In the genomic region with DNA sequence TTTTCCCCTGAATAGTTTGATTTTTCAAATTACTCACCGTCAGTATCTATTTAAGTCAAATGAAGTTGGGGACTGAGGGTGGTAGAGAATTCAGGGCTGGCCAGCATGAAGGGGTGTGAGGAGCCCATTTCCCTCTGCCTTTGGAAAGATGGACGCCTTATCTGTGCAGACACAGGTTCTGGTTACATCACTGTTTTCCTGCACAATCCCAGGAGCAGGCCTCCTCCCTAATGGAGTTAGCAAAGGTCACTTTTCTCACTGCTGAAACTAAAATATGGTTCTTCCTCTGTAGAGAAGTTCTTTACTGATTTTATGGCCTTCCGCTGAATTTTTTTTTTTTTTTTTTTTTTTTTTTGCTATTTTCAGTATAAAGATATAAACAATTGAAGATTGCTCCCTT, we compare ENCODE assay signal across 23 cellular contexts.
DNase-seq lines count a peak whose midpoint lies in the region; ATAC-seq, FAIRE-seq and TF ChIP-seq lines count a peak whose summit lies in the region.
"Had no signal": no experiment of that assay in that cellular context is flagged by ENCODE, and none has a peak within 500 bp of the region (broad histone marks: within the 10 kb centered on the region; RNA-seq: fewer than 3 reads in every experiment).

No MANE protein-coding gene starts in this region.

- H3K4me3 ChIP-seq in K562 (no peak overlapping the region), tibial nerve (no peak overlapping the region), WERI-Rb-1 (ENCODE audit: low read depth, low read length) (no peak overlapping the region)

- peaks cover 4 to 8% of the 10 kb centered on the region in 2 donors for H3K36me3 Mint-ChIP-seq in activated T-cell treated with anti-CD3 and anti-CD28 coated beads, Interleukin-2, amount 50 U/mL, for 72 hours (ENCODE audit: insufficient read depth in 2 of 2)
- H3K36me3 Mint-ChIP-seq: CD8-positive, alpha-beta T cell had no signal

- TF ChIP-seq RAD21 in K562 (CRISPR knock-in tag; conservative IDR thresholded peaks at IDR 0.05 in 1 of 2, IDR thresholded peaks at IDR 0.05 in 1 of 2), result no peak

- H3K4me1 ChIP-seq in K562 (replicated peaks in 1 of 2; ENCODE audit: control insufficient read depth in 2 of 2, insufficient read depth in 2 of 2, low read length in 2 of 2) (peaks cover 0 to 21% of the 10 kb centered on the region in 2 experiments; a peak in 1 of 5 replicates), tibial nerve (peaks cover 0 to 22% (median 5%) of the 10 kb centered on the region in 4 donors)

- 0 out of 3 replicates have a peak, but pooled peaks have one; percentile 27 for ATAC-seq in K562
- ATAC-seq in sciatic nerve, result peak; percentile 49
- ATAC-seq in activated T-cell treated with anti-CD3 and anti-CD28 coated beads, Interleukin-2, amount 50 U/mL, for 72 hours (replicated peaks in 1 of 2), result no peak
- ATAC-seq: CD8-positive, alpha-beta T cell had no signal

- BruUV-seq in K562 (replicated peaks; lab: Mats Ljungman, UMichigan), result no TSS peak

- H3K4me3 Mint-ChIP-seq in activated T-cell treated with anti-CD3 and anti-CD28 coated beads, Interleukin-2, amount 50 U/mL, for 72 hours, result no peak overlapping the region
- H3K4me3 Mint-ChIP-seq: B cell; CD8-positive, alpha-beta T cell; H9; HFFc6 had no signal

- CTCF ChIA-PET in HEK293T (lab: Yijun Ruan, JAX) (no interaction called here), K562 (lab: Yijun Ruan, JAX; ENCODE audit: low intra/inter-chr PET ratio) (no interaction called here)

- intact Hi-C loops in K562 (cut with micrococcal nuclease) (no loop called here), sciatic nerve (cut with DNase I) (no loop called here)

- H2AFZ ChIP-seq in K562 (ENCODE audit: low read depth, low read length), result no peak overlapping the region

- peaks cover 16% of the 10 kb centered on the region for H3K4me1 Mint-ChIP-seq in activated T-cell treated with anti-CD3 and anti-CD28 coated beads, Interleukin-2, amount 50 U/mL, for 72 hours (ENCODE audit: low read depth)

- TF ChIP-seq CTCF in GM13976 (IDR thresholded peaks at IDR 0.05; ENCODE audit: borderline replicate concordance, control extremely low read depth, extremely low read depth, insufficient read depth, missing control alignments) (no peak), K562 (IDR thresholded peaks at IDR 0.05 in 2 of 3, conservative IDR thresholded peaks at IDR 0.05 in 1 of 3; ENCODE audit: insufficient read depth in 2 of 3, low read depth in 1 of 3, low read length in 3 of 3) (no peak), tibial nerve (IDR thresholded peaks at IDR 0.05) (no peak), WERI-Rb-1 (IDR thresholded peaks at IDR 0.05; ENCODE audit: low read depth, low read length) (no peak)

- no peak for TF ChIP-seq EP300 in K562 (IDR thresholded peaks at IDR 0.05; ENCODE audit: low read length)
- TF ChIP-seq EP300 in tibial nerve (IDR thresholded peaks at IDR 0.05), result no peak

- H4K20me1 ChIP-seq in K562 (replicated peaks; ENCODE audit: control insufficient read depth, insufficient read depth, low read length), result no peaks in the 10 kb centered on the region

- H3K27me3 ChIP-seq in K562 (ENCODE audit: control insufficient read depth in 2 of 2, insufficient read depth in 2 of 2, low read length in 2 of 2), result peaks cover 28 to 45% of the 10 kb centered on the region in 2 experiments
- H3K27me3 ChIP-seq in tibial nerve, result peaks cover 0 to 58% of the 10 kb centered on the region in 2 donors
- no peaks in the 10 kb centered on the region for H3K27me3 ChIP-seq in WERI-Rb-1 (ENCODE audit: insufficient read depth, low read depth, severe bottlenecking)

- H3K79me2 ChIP-seq in K562 (ENCODE audit: control insufficient read depth, insufficient read depth, low read length), result no peaks in the 10 kb centered on the region

- no peak for FAIRE-seq in K562 (lab: Jason Lieb, UNC)
- FAIRE-seq: A204.1, D721Med, G401.6, GM12892 had no signal

- H3K4me2 ChIP-seq in K562 (ENCODE audit: insufficient read depth, low read length), result no peak overlapping the region

- H3K36me3 ChIP-seq in K562 (ENCODE audit: control insufficient read depth, insufficient read depth, low read length), result no peaks in the 10 kb centered on the region
- H3K36me3 ChIP-seq in tibial nerve, result no peaks in the 10 kb centered on the region
- H3K36me3 ChIP-seq in WERI-Rb-1, result no peaks in the 10 kb centered on the region

- POLR2A ChIA-PET in HEK293T (lab: Yijun Ruan, JAX), result interaction anchor here (1.2 kb wide), 1 partner anchor 26 kb away, joined by 3 read pairs; no protein-coding TSS in a partner anchor
- POLR2A ChIA-PET in K562 (lab: Yijun Ruan, JAX), result no interaction called here

- DNase-seq in GM13976 (ENCODE audit: low spot score) (peak; percentile 14), HEK293T (ENCODE audit: extremely low spot score) (no peak), K562 (ENCODE audit: extremely low read depth in 1 of 4, low spot score in 3 of 4) (no peak), sciatic nerve (ENCODE audit: low spot score) (no peak), tibial nerve (ENCODE audit: low spot score in 2 of 2) (no peak), WERI-Rb-1 (no peak)
- no peak for DNase-seq in activated T-cell treated with anti-CD3 and anti-CD28 coated beads, Interleukin-2, amount 50 U/mL, for 72 hours
- DNase-seq: CD8-positive, alpha-beta T cell; COR-L47; DMS153; DMS79 treated with DMSO at 0.1 percent for 48 hours; EL; GOT3; H9; HFFc6; KBM-7 had no signal

- no peak overlapping the region for H3K27ac Mint-ChIP-seq in activated T-cell treated with anti-CD3 and anti-CD28 coated beads, Interleukin-2, amount 50 U/mL, for 72 hours
- H3K27ac Mint-ChIP-seq: B cell; CD8-positive, alpha-beta T cell; H9; HFFc6 had no signal

- H3K9me1 ChIP-seq in K562 (ENCODE audit: control insufficient read depth, insufficient read depth, low read length), result no peaks in the 10 kb centered on the region

- TF ChIP-seq POLR2A in K562 (conservative IDR thresholded peaks at IDR 0.05) (no peak), tibial nerve (IDR thresholded peaks at IDR 0.05) (no peak)

- no peak overlapping the region for H3K27ac ChIP-seq in K562 (ENCODE audit: extremely low read depth, low read depth, low read length)
- no peak overlapping the region for H3K27ac ChIP-seq in tibial nerve
- no peak overlapping the region; the same call in 1 of the 2 replicates for H3K27ac ChIP-seq in WERI-Rb-1
- H3K27ac ChIP-seq: C4-2B, HL-60 had no signal

- in situ Hi-C loops in GM13976 (cut with MboI; ENCODE audit: low sequenced_read_pairs, unreplicated experiment), result no loop called here
- in situ Hi-C loops in K562 (cut with MboI), result no loop called here

- no peak overlapping the region for H3K9ac ChIP-seq in K562 (ENCODE audit: insufficient read depth in 1 of 2, low read depth in 2 of 2, low read length in 2 of 2)

- H3K9me3 ChIP-seq in K562 (replicated peaks; ENCODE audit: control insufficient read depth, insufficient read depth, low read depth, low read length) (no peaks in the 10 kb centered on the region), tibial nerve (peaks cover 0 to 10% (median 4%) of the 10 kb centered on the region in 4 donors), WERI-Rb-1 (ENCODE audit: severe bottlenecking) (peaks cover 27% of the 10 kb centered on the region)

- peaks cover 0 to 2% of the 10 kb centered on the region in 2 donors for H3K9me3 Mint-ChIP-seq in activated T-cell treated with anti-CD3 and anti-CD28 coated beads, Interleukin-2, amount 50 U/mL, for 72 hours

- H3K27me3 Mint-ChIP-seq in activated T-cell treated with anti-CD3 and anti-CD28 coated beads, Interleukin-2, amount 50 U/mL, for 72 hours (ENCODE audit: low read depth), result peaks cover 84% of the 10 kb centered on the region

- 0% methylated on average over 2 of the region's 3 CpGs for WGBS in K562 (ENCODE audit: insufficient coverage, low coverage, missing lambda C conversion rate)
- 71 to 74% methylated on average over 3 of the region's 3 CpGs for WGBS in tibial nerve, 2 donors

TF ChIP-seq in HEK293T, 16 proteins besides CTCF, POLR2A, EP300 and RAD21:
- TF ChIP-seq ZNF384 (IDR thresholded peaks at IDR 0.05) (0 out of 2 replicates have a peak, but pooled peaks have one; percentile 30), SUZ12 (IDR thresholded peaks at IDR 0.05) (no peak)

TF ChIP-seq in K562, 482 proteins besides CTCF, POLR2A, EP300 and RAD21 (continues in another document):
- no peak for TF ChIP-seq HDAC2 (IDR thresholded peaks at IDR 0.05)
- no peak for TF ChIP-seq CREM (IDR thresholded peaks at IDR 0.05; ENCODE audit: low read depth)
- TF ChIP-seq, protein P1, sequence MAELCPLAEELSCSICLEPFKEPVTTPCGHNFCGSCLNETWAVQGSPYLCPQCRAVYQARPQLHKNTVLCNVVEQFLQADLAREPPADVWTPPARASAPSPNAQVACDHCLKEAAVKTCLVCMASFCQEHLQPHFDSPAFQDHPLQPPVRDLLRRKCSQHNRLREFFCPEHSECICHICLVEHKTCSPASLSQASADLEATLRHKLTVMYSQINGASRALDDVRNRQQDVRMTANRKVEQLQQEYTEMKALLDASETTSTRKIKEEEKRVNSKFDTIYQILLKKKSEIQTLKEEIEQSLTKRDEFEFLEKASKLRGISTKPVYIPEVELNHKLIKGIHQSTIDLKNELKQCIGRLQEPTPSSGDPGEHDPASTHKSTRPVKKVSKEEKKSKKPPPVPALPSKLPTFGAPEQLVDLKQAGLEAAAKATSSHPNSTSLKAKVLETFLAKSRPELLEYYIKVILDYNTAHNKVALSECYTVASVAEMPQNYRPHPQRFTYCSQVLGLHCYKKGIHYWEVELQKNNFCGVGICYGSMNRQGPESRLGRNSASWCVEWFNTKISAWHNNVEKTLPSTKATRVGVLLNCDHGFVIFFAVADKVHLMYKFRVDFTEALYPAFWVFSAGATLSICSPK (IDR thresholded peaks at IDR 0.05; ENCODE audit: borderline replicate concordance), result no peak
- TF ChIP-seq, protein P2, sequence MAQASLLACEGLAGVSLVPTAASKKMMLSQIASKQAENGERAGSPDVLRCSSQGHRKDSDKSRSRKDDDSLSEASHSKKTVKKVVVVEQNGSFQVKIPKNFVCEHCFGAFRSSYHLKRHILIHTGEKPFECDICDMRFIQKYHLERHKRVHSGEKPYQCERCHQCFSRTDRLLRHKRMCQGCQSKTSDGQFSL (CRISPR knock-in tag; IDR thresholded peaks at IDR 0.05), result no peak
- TF ChIP-seq, protein P2 (tag; IDR thresholded peaks at IDR 0.05), result no peak
- TF ChIP-seq YY1 (IDR thresholded peaks at IDR 0.05; ENCODE audit: borderline replicate concordance in 1 of 3, control insufficient read depth in 1 of 3, extremely low read depth in 1 of 3, insufficient read depth in 3 of 3, insufficient read length in 1 of 3, insufficient replicate concordance in 2 of 3, low read depth in 1 of 3, low read length in 2 of 3), result no peak

Comparison
In these comparisons a context has a peak if more than half of its experiments do, and no peak if none do; other contexts are left out.
1. ATAC-seq: peak in K562 (single experiment) and sciatic nerve (single experiment); none in activated T-cell treated with anti-CD3 and anti-CD28 coated beads, Interleukin-2, amount 50 U/mL, for 72 hours (0 of 2).